20 cellular contexts compared by ENCODE assay signal in the genomic region with DNA sequence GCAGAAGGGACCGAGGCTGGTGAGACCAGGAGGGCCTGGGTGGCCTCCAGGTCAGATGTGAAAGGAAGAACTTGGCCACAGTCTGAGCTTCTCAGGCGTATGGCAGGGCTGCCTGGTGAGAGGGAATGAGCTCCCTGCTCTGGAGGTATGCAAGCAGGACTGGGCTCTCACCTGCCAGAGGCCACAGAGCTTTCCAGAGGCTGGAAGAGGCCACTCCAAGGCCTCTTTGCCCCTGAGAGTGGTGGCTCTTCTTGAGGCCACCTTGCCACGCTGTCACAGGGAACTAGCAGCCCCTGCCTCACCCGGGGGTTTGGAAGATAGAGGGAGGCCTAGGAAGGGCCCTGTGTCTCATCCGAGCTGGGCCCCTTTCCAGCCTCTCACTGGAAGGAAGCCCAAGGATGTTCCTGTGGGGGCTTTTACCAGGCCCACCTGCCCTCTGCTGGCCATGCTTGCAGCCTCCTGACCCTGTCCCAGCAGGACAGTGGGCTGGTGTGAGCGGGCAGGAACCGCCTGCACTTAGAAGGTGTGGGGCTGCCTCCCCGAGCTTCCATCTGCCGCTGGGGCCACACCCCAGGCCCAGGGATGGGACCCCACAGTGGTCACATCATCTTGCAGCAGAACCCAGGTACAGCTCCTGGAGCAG. TPM values are rescaled to one million over a fixed set of nuclear protein-coding genes. Genes with fewer than 3 reads are reported as not detected.
DNase-seq lines count a peak whose midpoint lies in the region; ATAC-seq and TF ChIP-seq lines count a peak whose summit lies in the region.
"Had no signal": no experiment of that assay in that cellular context is flagged by ENCODE, and none has a peak within 500 bp of the region (broad histone marks: within the 10 kb centered on the region; RNA-seq: fewer than 3 reads in every experiment).

No MANE protein-coding gene starts in this region.

- H3K4me3 ChIP-seq in cardiac muscle cell (no peak overlapping the region), right atrium auricular region (no peak overlapping the region), WERI-Rb-1 (ENCODE audit: low read depth, low read length) (no peak overlapping the region)
- H3K4me3 ChIP-seq: A549; BLaER1 treated with 17β-estradiol and CSF1 and Interleukin-3, amounts not matched to agents 10 nM and 100 nM had no signal

- no peaks in the 10 kb centered on the region for H3K9me3 Mint-ChIP-seq in progenitor cell of endocrine pancreas (ENCODE audit: low read depth)
- H3K9me3 Mint-ChIP-seq: CD8-positive, alpha-beta memory T cell had no signal

- H3K27ac ChIP-seq in cardiac muscle cell (no peak overlapping the region), right atrium auricular region (no peak overlapping the region), WERI-Rb-1 (no peak overlapping the region)
- H3K27ac ChIP-seq: A549; BLaER1 treated with 17β-estradiol and CSF1 and Interleukin-3, amounts not matched to agents 10 nM and 100 nM had no signal

- DNase-seq in cardiac muscle cell (ENCODE audit: low read depth in 1 of 2, low spot score in 1 of 2), result no peak
- no peak for DNase-seq in right atrium auricular region (ENCODE audit: low spot score)
- DNase-seq in WERI-Rb-1, result no peak
- peak; percentile 32 for DNase-seq in iPS-NIHi7 (ENCODE audit: extremely low spot score)
- peak; percentile 55 for DNase-seq in posterior vena cava (ENCODE audit: low spot score)
- DNase-seq in progenitor cell of endocrine pancreas (ENCODE audit: low spot score, unreplicated experiment), result no peak
- no peak for DNase-seq in NCI-H345 (lab: John Stamatoyannopoulos, UW)
- DNase-seq: CD8-positive, alpha-beta memory T cell; EL; H7; Karpas-422; NCI-H1417 treated with DMSO at 0.1 percent for 48 hours; NCI-H187 treated with DMSO at 0.1 percent for 48 hours; NCI-H2227 treated with DMSO at 0.1 percent for 48 hours had no signal

- TF ChIP-seq CTCF in cardiac muscle cell (IDR thresholded peaks at IDR 0.05; ENCODE audit: low read depth, low read length) (peak; percentile 10), right atrium auricular region (IDR thresholded peaks at IDR 0.05) (no peak), WERI-Rb-1 (IDR thresholded peaks at IDR 0.05; ENCODE audit: low read depth, low read length) (peak; percentile 26; the same call in 1 of the 2 replicates), progenitor cell of endocrine pancreas (IDR thresholded peaks at IDR 0.05; ENCODE audit: unreplicated experiment) (no peak)

- H3K27me3 ChIP-seq in cardiac muscle cell, result no peaks in the 10 kb centered on the region
- H3K27me3 ChIP-seq in right atrium auricular region, result no peaks in the 10 kb centered on the region
- no peaks in the 10 kb centered on the region for H3K27me3 ChIP-seq in WERI-Rb-1 (ENCODE audit: insufficient read depth, low read depth, severe bottlenecking)
- H3K27me3 ChIP-seq: BLaER1 treated with 17β-estradiol and CSF1 and Interleukin-3, amounts not matched to agents 10 nM and 100 nM had no signal

- H3K9me3 ChIP-seq in cardiac muscle cell (ENCODE audit: low read depth), result no peaks in the 10 kb centered on the region
- no peaks in the 10 kb centered on the region for H3K9me3 ChIP-seq in right atrium auricular region
- H3K9me3 ChIP-seq in WERI-Rb-1 (ENCODE audit: severe bottlenecking), result no peaks in the 10 kb centered on the region
- H3K9me3 ChIP-seq: A549; BLaER1 treated with 17β-estradiol and CSF1 and Interleukin-3, amounts not matched to agents 10 nM and 100 nM had no signal

- no peaks in the 10 kb centered on the region for H3K27me3 Mint-ChIP-seq in progenitor cell of endocrine pancreas

- ATAC-seq in HG03196 (IDR thresholded peaks at IDR 0.05; ENCODE audit: unreplicated experiment), result no peak

- no peak overlapping the region for H3K4me3 Mint-ChIP-seq in progenitor cell of endocrine pancreas (ENCODE audit: low read depth)
- H3K4me3 Mint-ChIP-seq: CD8-positive, alpha-beta memory T cell had no signal

- H3K27ac Mint-ChIP-seq in progenitor cell of endocrine pancreas, result no peak overlapping the region
- H3K27ac Mint-ChIP-seq: CD8-positive, alpha-beta memory T cell had no signal

- intact Hi-C loops in posterior vena cava (cut with DNase I), result no loop called here

- H3K36me3 ChIP-seq in cardiac muscle cell (no peaks in the 10 kb centered on the region), right atrium auricular region (no peaks in the 10 kb centered on the region), WERI-Rb-1 (no peaks in the 10 kb centered on the region)
- H3K36me3 ChIP-seq: BLaER1 treated with 17β-estradiol and CSF1 and Interleukin-3, amounts not matched to agents 10 nM and 100 nM had no signal

- H3K4me1 ChIP-seq in cardiac muscle cell (ENCODE audit: low read depth) (no peaks in the 10 kb centered on the region), right atrium auricular region (peaks cover 0 to 21% of the 10 kb centered on the region in 2 donors)
- H3K4me1 ChIP-seq: A549 had no signal

- H3K36me3 Mint-ChIP-seq in progenitor cell of endocrine pancreas (ENCODE audit: insufficient read depth), result peaks cover 2% of the 10 kb centered on the region

- H3K4me1 Mint-ChIP-seq in progenitor cell of endocrine pancreas (ENCODE audit: low read depth), result peaks cover 11% of the 10 kb centered on the region
- H3K4me1 Mint-ChIP-seq: CD8-positive, alpha-beta memory T cell had no signal

RNA-seq across cellular contexts. Expression of a gene that starts 10.0 kb away (rescaled TPM):
- total RNA-seq in cardiac muscle cell (1.3 TPM in 2 replicates), right atrium auricular region (under 1 TPM in 1 of 2 donors, not detected in 1; 0.47 TPM), posterior vena cava (under 1 TPM in 1 of 2 donors, not detected in 1; 0.32 TPM), progenitor cell of endocrine pancreas (18.7 and 19.5 TPM in 2 replicates)
- 2.4 TPM in 1 of 2 replicates, not detected in the other for polyA plus RNA-seq in cardiac muscle cell
- total RNA-seq: CD8-positive, alpha-beta memory T cell; MCF 10A had no signal
- polyA plus RNA-seq: CD8-positive, alpha-beta memory T cell had no signal

RNA-seq across cellular contexts. Expression of a gene that starts 50.7 kb away (rescaled TPM):
- total RNA-seq in cardiac muscle cell (not detected in 2 replicates), right atrium auricular region (not detected), posterior vena cava (not detected), progenitor cell of endocrine pancreas (not detected in 2 replicates)
- not detected in 2 replicates for polyA plus RNA-seq in cardiac muscle cell
- total RNA-seq: CD8-positive, alpha-beta memory T cell; IMR-90; MCF 10A; SK-MEL-5 had no signal
- polyA plus RNA-seq: A549; CD8-positive, alpha-beta memory T cell; IMR-90 had no signal

Comparison
In these comparisons a context has a peak if more than half of its experiments do, and no peak if none do; other contexts are left out.
1. CTCF ChIP-seq: peak in cardiac muscle cell (single experiment) and WERI-Rb-1 (single experiment); none in right atrium auricular region (0 of 2) and progenitor cell of endocrine pancreas (single experiment).
2. DNase-seq: peak in iPS-NIHi7 (single experiment) and posterior vena cava (single experiment); none in cardiac muscle cell (0 of 2), right atrium auricular region (single experiment), WERI-Rb-1 (single experiment), progenitor cell of endocrine pancreas (single experiment) and NCI-H345 (single experiment).